9 cellular contexts compared by ENCODE assay signal in the genomic region with DNA sequence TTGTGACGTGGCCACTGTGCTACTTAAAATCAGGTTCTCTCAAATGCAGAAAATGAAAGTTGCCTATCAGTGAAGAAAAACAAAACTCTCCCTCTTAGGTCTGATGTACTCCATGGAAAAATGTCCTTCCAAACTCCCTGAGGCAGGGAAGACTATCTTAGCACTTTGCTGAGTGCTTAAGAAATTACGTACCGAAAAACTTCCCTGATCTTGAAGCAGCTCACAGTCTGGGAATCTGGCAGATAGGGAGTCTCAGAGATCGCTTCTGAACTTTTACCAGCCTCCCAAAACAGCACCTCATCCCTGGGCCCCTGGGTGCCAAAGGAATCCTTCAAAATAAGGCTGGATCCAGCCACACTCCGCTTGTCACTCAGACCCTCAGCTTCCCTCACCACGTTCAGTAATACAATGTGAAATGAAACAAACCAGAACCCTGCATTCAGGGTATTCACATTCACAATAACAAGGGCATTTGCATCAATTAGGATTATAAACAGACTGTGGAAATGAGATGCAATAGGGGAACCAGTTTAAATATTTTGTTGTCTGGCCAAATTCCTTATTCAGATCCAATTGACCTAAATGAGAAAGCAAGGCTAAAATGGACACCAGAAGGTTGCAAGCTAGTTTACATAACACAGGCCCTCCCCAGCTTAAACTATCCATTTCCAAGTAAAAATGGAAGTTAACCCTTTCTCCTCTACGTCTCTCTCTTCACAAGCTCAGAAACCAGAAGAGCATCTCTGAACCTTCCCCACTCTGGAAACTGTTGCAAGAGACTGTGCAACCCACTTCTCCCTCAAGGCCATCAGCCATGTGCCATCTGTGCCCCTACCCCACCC. TPM values are rescaled to one million over a fixed set of nuclear protein-coding genes. Genes with fewer than 3 reads are reported as not detected.
DNase-seq lines count a peak whose midpoint lies in the region; ATAC-seq and TF ChIP-seq lines count a peak whose summit lies in the region.
"Had no signal": no experiment of that assay in that cellular context is flagged by ENCODE, and none has a peak within 500 bp of the region (broad histone marks: within the 10 kb centered on the region; RNA-seq: fewer than 3 reads in every experiment).

No MANE protein-coding gene starts in this region.

- ATAC-seq in GM18867 (IDR thresholded peaks at IDR 0.05; ENCODE audit: unreplicated experiment) = peak; percentile 24
- no peak for ATAC-seq in GM19023 (IDR thresholded peaks at IDR 0.05; ENCODE audit: unreplicated experiment)

- H3K27ac ChIP-seq in rectal smooth muscle tissue (ENCODE audit: low read depth, low read length) (peak overlapping the region; percentile 59), MM.1S (ENCODE audit: low read length) (no peak overlapping the region)
- H3K27ac ChIP-seq: SK-N-MC had no signal

- H3F3A ChIP-seq in MM.1S (ENCODE audit: insufficient read depth, low read length) = peaks cover 9% of the 10 kb centered on the region

- H3K9ac ChIP-seq in rectal smooth muscle tissue (ENCODE audit: low read length) (no peak overlapping the region), MM.1S (ENCODE audit: low read length) (no peak overlapping the region)

- H3K9me3 ChIP-seq in MG63 (no peaks in the 10 kb centered on the region), MM.1S (replicated peaks; ENCODE audit: insufficient read depth, low read length) (no peaks in the 10 kb centered on the region)

- H3K4me3 ChIP-seq in MG63 (peak overlapping the region; percentile 1; the same call in 1 of the 2 replicates), rectal smooth muscle tissue (ENCODE audit: low read length) (peak overlapping the region; percentile 26), MM.1S (ENCODE audit: low read length) (no peak overlapping the region)
- H3K4me3 ChIP-seq: SK-N-MC had no signal

- no peak overlapping the region for H2AFZ ChIP-seq in MM.1S (ENCODE audit: low read length)

- no peaks in the 10 kb centered on the region for H3K79me2 ChIP-seq in MM.1S (ENCODE audit: low read length)

- H3K4me2 ChIP-seq in MM.1S (ENCODE audit: low read depth, low read length) = no peak overlapping the region

- H3K27me3 ChIP-seq in MG63 (no peaks in the 10 kb centered on the region), rectal smooth muscle tissue (ENCODE audit: control insufficient read depth, insufficient read depth, low read length) (no peaks in the 10 kb centered on the region), MM.1S (replicated peaks; ENCODE audit: insufficient read depth, low read length) (no peaks in the 10 kb centered on the region)

- no peaks in the 10 kb centered on the region for H3K9me2 ChIP-seq in MM.1S (replicated peaks; ENCODE audit: insufficient read depth, low read length)

- TF ChIP-seq CTCF in MM.1S (IDR thresholded peaks at IDR 0.05; ENCODE audit: low read length) = no peak

- H3K36me3 ChIP-seq in MG63 (no peaks in the 10 kb centered on the region), rectal smooth muscle tissue (ENCODE audit: control insufficient read depth, insufficient read depth, low read length) (no peaks in the 10 kb centered on the region), MM.1S (replicated peaks; ENCODE audit: insufficient read depth, low read length) (no peaks in the 10 kb centered on the region)

- DNase-seq in MG63 = no peak
- peak; percentile 80 for DNase-seq in fibroblast of gingiva (ENCODE audit: low read depth)
- no peak for DNase-seq in SHP77 treated with DMSO at 0.1 percent for 48 hours (lab: John Stamatoyannopoulos, UW)
- no peak for DNase-seq in MM.1S
- no peak for DNase-seq in T-helper 9 cell

- no peaks in the 10 kb centered on the region for H4K20me1 ChIP-seq in MM.1S (ENCODE audit: insufficient read depth, low read length)

- H3K4me1 ChIP-seq in rectal smooth muscle tissue (ENCODE audit: control insufficient read depth, insufficient read depth, low read length) (peaks cover 7% of the 10 kb centered on the region), MM.1S (ENCODE audit: low read length) (peaks cover 11% of the 10 kb centered on the region)

RNA-seq across cellular contexts. Expression of gene OSBPL10, which starts 20.9 kb away (rescaled TPM):
- 2.5 and 3.7 TPM in 2 replicates for total RNA-seq in MG63 (2014; rRNA removed; shearing (Covaris generic); ENCODE audit: low replicate concordance)

RNA-seq across cellular contexts. Expression of gene ZNF860, which starts 21.4 kb away (rescaled TPM):
- not detected in 2 replicates for total RNA-seq in MG63 (2014; rRNA removed; shearing (Covaris generic); ENCODE audit: low replicate concordance)
